ENCODE assay signal across 1 cellular context in genomic region chr22:17638432-17639237, GRCh38.
TF ChIP-seq lines count a peak whose summit lies in the region.

Gene BCL2L13, plus strand, starts transcription at chr22:17638757. Its CDS starts 16,955 bp downstream, at chr22:17655712.

TF ChIP-seq in SK-N-SH, 30 proteins besides CTCF, POLR2A, EP300 and RAD21 (continued from another document):
- TF ChIP-seq ZBTB33 (IDR thresholded peaks at IDR 0.05; ENCODE audit: borderline replicate concordance, low read depth) (no peak), FOXJ3 (CRISPR knock-in tag; IDR thresholded peaks at IDR 0.05) (no peak), IRF3 (IDR thresholded peaks at IDR 0.05; ENCODE audit: low read depth, low read length) (no peak)
